ENCODE assay signal across 24 cellular contexts in genomic region chr3:122621112-122621511, GRCh38. TPM values are rescaled to one million over a fixed set of nuclear protein-coding genes. Genes with fewer than 3 reads are reported as not detected.
DNase-seq lines count a peak whose midpoint lies in the region; ATAC-seq, FAIRE-seq and TF ChIP-seq lines count a peak whose summit lies in the region.
"Had no signal": no experiment of that assay in that cellular context is flagged by ENCODE, and none has a peak within 500 bp of the region (broad histone marks: within the 10 kb centered on the region; RNA-seq: fewer than 3 reads in every experiment).

No MANE protein-coding gene starts in this region.

- peak overlapping the region; percentile 85 for H3K27ac Mint-ChIP-seq in activated B cell treated with CpG ODN at 0.5 μM for 24 hours
- H3K27ac Mint-ChIP-seq: activated naive CD4-positive, alpha-beta T cell treated with anti-CD3 and anti-CD28 coated beads, Interleukin-2, amount 50 U/mL, for 24 hours; T-helper 2 cell treated with Interferon-gamma antibody and Interleukin-4, amounts not matched to agents 5 μg/mL and 100 μg/mL, for 36 hours had no signal

- H3K9me3 Mint-ChIP-seq in activated B cell treated with CpG ODN at 0.5 μM for 24 hours: no peaks in the 10 kb centered on the region
- H3K9me3 Mint-ChIP-seq: activated naive CD4-positive, alpha-beta T cell treated with anti-CD3 and anti-CD28 coated beads, Interleukin-2, amount 50 U/mL, for 24 hours; T-helper 2 cell treated with Interferon-gamma antibody and Interleukin-4, amounts not matched to agents 5 μg/mL and 100 μg/mL, for 36 hours had no signal

- TF ChIP-seq POLR2A in GM12892 (IDR thresholded peaks at IDR 0.05; ENCODE audit: low read depth, low read length): no peak

- no peaks in the 10 kb centered on the region for H3K27me3 Mint-ChIP-seq in activated B cell treated with CpG ODN at 0.5 μM for 24 hours
- H3K27me3 Mint-ChIP-seq: activated naive CD4-positive, alpha-beta T cell treated with anti-CD3 and anti-CD28 coated beads, Interleukin-2, amount 50 U/mL, for 24 hours had no signal

- no peak for DNase-seq in GM12892 (ENCODE audit: insufficient read length)
- no peak for DNase-seq in activated B cell treated with CpG ODN at 0.5 μM for 24 hours
- DNase-seq in NCI-H345 (lab: John Stamatoyannopoulos, UW): no peak
- DNase-seq in NCI-H2171 (lab: John Stamatoyannopoulos, UW): no peak
- DNase-seq: brain microvascular endothelial cell; DMS 273 treated with DMSO at 0.1 percent for 48 hours; esophagus squamous epithelium; heart right ventricle; NCI-H1930; NCI-H82; nucleus accumbens; Right ventricle myocardium superior; sigmoid colon; stimulated activated CD4-positive, alpha-beta T cell treated with anti-CD3 and anti-CD28 coated beads, Interleukin-2, amount 100 ng/mL, for 48 hours; transverse colon had no signal

- FAIRE-seq in GM12892 (lab: Jason Lieb, UNC): peak; percentile 70
- FAIRE-seq: H1, keratinocyte had no signal

- POLR2A ChIA-PET in activated B cell treated with CpG ODN at 0.5 μM for 24 hours (lab: Charles Lee): interaction anchor here (0.8 to 6.7 kb wide), 13 partner anchors 10 to 172 kb away, joined by 3 to 72 read pairs (median 4); partner anchors contain the start of genes DTX3L, HSPBAP1, PARP15 and PARP9

- CTCF ChIA-PET in activated B cell treated with CpG ODN at 0.5 μM for 24 hours (lab: Charles Lee): interaction anchor here (0.7 to 5.7 kb wide), 6 partner anchors 43 to 61 kb away, joined by 3 to 36 read pairs (median 4); partner anchors contain the start of genes PARP14 and PARP15

- TF ChIP-seq CTCF in activated B cell treated with CpG ODN at 0.5 μM for 24 hours (IDR thresholded peaks at IDR 0.05): no peak

- ATAC-seq in GM19395 (IDR thresholded peaks at IDR 0.05; ENCODE audit: unreplicated experiment): peak; percentile 57
- ATAC-seq in HG02938 (IDR thresholded peaks at IDR 0.05; ENCODE audit: unreplicated experiment): peak; percentile 39
- ATAC-seq in activated B cell treated with CpG ODN at 0.5 μM for 24 hours (ENCODE audit: low read depth): peak; percentile 38
- no peak for ATAC-seq in HG02840 (IDR thresholded peaks at IDR 0.05; ENCODE audit: low FRiP score, unreplicated experiment)
- no peak for ATAC-seq in GM21360 (IDR thresholded peaks at IDR 0.05; ENCODE audit: unreplicated experiment)
- ATAC-seq: heart right ventricle had no signal

- H3K4me3 Mint-ChIP-seq in activated B cell treated with CpG ODN at 0.5 μM for 24 hours: peak overlapping the region; percentile 56
- H3K4me3 Mint-ChIP-seq: activated naive CD4-positive, alpha-beta T cell treated with anti-CD3 and anti-CD28 coated beads, Interleukin-2, amount 50 U/mL, for 24 hours; T-helper 2 cell treated with Interferon-gamma antibody and Interleukin-4, amounts not matched to agents 5 μg/mL and 100 μg/mL, for 36 hours had no signal

- peaks cover 73% of the 10 kb centered on the region for H3K4me1 Mint-ChIP-seq in activated B cell treated with CpG ODN at 0.5 μM for 24 hours

- peaks cover 84% of the 10 kb centered on the region for H3K36me3 Mint-ChIP-seq in activated B cell treated with CpG ODN at 0.5 μM for 24 hours (ENCODE audit: low read depth)

- intact Hi-C loops in activated B cell treated with CpG ODN at 0.5 μM for 24 hours (cut with micrococcal nuclease): loop anchor here (1.0 to 2.0 kb wide), 3 partner anchors 57 to 61 kb away; partner anchors contain the start of genes DTX3L and PARP9

RNA-seq across cellular contexts. Expression of gene PARP15, which starts 43.7 kb away (rescaled TPM):
- polyA plus RNA-seq in GM12892 (2012; ENCODE audit: missing spikeins): 36.6 TPM
- 162 and 213 TPM in 2 replicates for total RNA-seq in activated B cell treated with CpG ODN at 0.5 μM for 24 hours
- total RNA-seq: LHCN-M2 had no signal

RNA-seq across cellular contexts. Expression of gene DTX3L, which starts 57.0 kb away (rescaled TPM):
- 17.1 TPM for polyA plus RNA-seq in GM12892 (2012; ENCODE audit: missing spikeins)
- total RNA-seq in activated B cell treated with CpG ODN at 0.5 μM for 24 hours: 73.8 and 76.5 TPM in 2 replicates

RNA-seq across cellular contexts. Expression of gene PARP9, which starts 57.0 kb away (rescaled TPM):
- polyA plus RNA-seq in GM12892 (2012; ENCODE audit: missing spikeins): 31.5 TPM
- total RNA-seq in activated B cell treated with CpG ODN at 0.5 μM for 24 hours: 45.9 and 50.8 TPM in 2 replicates

RNA-seq across cellular contexts. Expression of gene PARP14, which starts 59.5 kb away (rescaled TPM):
- 56.7 TPM for polyA plus RNA-seq in GM12892 (2012; ENCODE audit: missing spikeins)
- total RNA-seq in activated B cell treated with CpG ODN at 0.5 μM for 24 hours: 186 and 221 TPM in 2 replicates

Comparison
In these comparisons a context has a peak if more than half of its experiments do, and no peak if none do; other contexts are left out.
1. ATAC-seq: peak in GM19395 (single experiment), HG02938 (single experiment) and activated B cell treated with CpG ODN at 0.5 μM for 24 hours (single experiment); none in HG02840 (single experiment) and GM21360 (single experiment).